In the genomic region with DNA sequence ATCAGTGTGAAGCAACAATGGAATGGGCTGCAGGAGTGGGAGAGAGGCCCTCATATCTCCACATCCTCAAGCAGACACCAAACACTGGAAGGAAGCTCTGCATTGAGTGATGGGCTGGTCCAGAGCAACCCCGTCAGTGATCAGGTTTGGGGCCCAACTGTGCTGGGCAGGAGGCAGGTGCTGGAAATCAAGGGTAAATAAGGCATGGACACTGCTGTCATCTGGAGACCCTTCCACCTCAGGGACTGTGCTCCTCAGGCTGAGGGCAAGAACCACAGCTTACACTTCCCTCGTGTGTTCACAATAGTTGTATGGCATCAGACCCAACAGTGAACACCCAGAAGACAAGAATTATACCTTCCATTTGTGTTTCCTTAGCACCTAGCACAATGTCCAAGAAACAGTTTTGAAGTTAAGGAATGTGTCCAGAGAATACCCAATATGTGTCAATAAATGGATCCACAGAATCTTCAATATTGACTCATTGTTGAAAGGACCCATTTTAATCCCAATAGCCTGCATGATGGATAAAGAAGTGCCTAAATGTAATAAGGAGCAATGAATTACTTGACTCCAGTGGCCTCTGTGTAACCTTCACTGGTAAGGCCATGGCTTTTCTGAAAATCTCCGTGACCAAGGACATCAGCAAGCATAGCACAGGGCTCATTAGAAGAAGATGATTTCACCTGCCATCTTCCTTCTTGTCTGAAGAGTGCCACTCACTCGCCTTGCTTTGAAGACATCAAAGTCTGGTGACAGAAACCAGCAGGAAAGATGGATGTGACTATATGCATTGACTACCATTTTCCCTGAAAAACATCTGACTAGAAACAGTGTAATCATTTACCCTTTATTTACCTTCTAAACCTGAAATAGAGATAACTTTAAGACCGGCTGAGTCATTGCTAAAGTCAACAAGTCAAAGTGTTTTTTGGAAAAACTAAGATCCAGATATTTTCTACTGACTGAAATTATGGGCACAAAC, we compare ENCODE assay signal across 1 cellular context.
TF ChIP-seq lines count a peak whose summit lies in the region.

No MANE protein-coding gene starts in this region.

TF ChIP-seq in GM12891, 5 proteins besides CTCF, POLR2A, EP300 and RAD21:
- TF ChIP-seq SPI1 (IDR thresholded peaks at IDR 0.05; ENCODE audit: low read depth, low read length) = no peak
- TF ChIP-seq POU2F2 (IDR thresholded peaks at IDR 0.05; ENCODE audit: low read depth, low read length) = no peak
- TF ChIP-seq TAF1 (IDR thresholded peaks at IDR 0.05; ENCODE audit: low read depth, low read length) = no peak
- no peak for TF ChIP-seq PAX5 (IDR thresholded peaks at IDR 0.05; ENCODE audit: insufficient read depth, low read length, severe bottlenecking)
- no peak for TF ChIP-seq POLR2AphosphoS5 (IDR thresholded peaks at IDR 0.05; ENCODE audit: low read depth, low read length)
